8 cellular contexts compared by ENCODE assay signal in genomic region chr4:1870328-1870577, GRCh38. TPM values are rescaled to one million over a fixed set of nuclear protein-coding genes. Genes with fewer than 3 reads are reported as not detected.
DNase-seq lines count a peak whose midpoint lies in the region; ATAC-seq and TF ChIP-seq lines count a peak whose summit lies in the region.

No MANE protein-coding gene starts in this region.

- H3K27me3 ChIP-seq in right cardiac atrium (ENCODE audit: control insufficient read depth, insufficient read depth) (no peaks in the 10 kb centered on the region), uterus (peaks cover 0 to 9% of the 10 kb centered on the region in 2 donors)

- peak; percentile 81 for DNase-seq in G401 (ENCODE audit: low spot score)
- DNase-seq in NCI-H128 (lab: John Stamatoyannopoulos, UW; ENCODE audit: unreplicated experiment): peak; percentile 32
- peak; percentile 83 for DNase-seq in T follicular helper cell (ENCODE audit: low read depth)
- peak; percentile 63 for DNase-seq in amniotic epithelial cell (ENCODE audit: low read depth)
- DNase-seq in right cardiac atrium: peak; percentile 84 to 94 (median 93)
- DNase-seq in pulmonary artery endothelial cell (ENCODE audit: low read depth, low spot score): peak; percentile 17
- DNase-seq in uterus: peak; percentile 74 to 77

- no peak for TF ChIP-seq POLR2A in uterus (IDR thresholded peaks at IDR 0.05)

- H3K9me3 ChIP-seq in right cardiac atrium (ENCODE audit: control insufficient read depth, low read length): no peaks in the 10 kb centered on the region
- no peaks in the 10 kb centered on the region for H3K9me3 ChIP-seq in uterus

- H3K36me3 ChIP-seq in uterus: no peaks in the 10 kb centered on the region

- H3K27ac ChIP-seq in right cardiac atrium (ENCODE audit: low read length) (peak overlapping the region; percentile 80), uterus (peak overlapping the region; percentile 94 to 100)

- intact Hi-C loops in right cardiac atrium (cut with DNase I): no loop called here
- intact Hi-C loops in uterus (cut with DNase I; ENCODE audit: low total_unique reads): no loop called here

- under 1% methylated on average over 22 of the region's 22 CpGs for WGBS in right cardiac atrium

- in situ Hi-C loops in G401 (cut with HindIII; ENCODE audit: low sequenced_read_pairs): no loop called here

- peak overlapping the region; percentile 98 for H3K4me3 ChIP-seq in right cardiac atrium (ENCODE audit: low read length)
- H3K4me3 ChIP-seq in uterus: peak overlapping the region; percentile 45 to 97

- peak; percentile 37 for ATAC-seq in HG02623 (IDR thresholded peaks at IDR 0.05; ENCODE audit: unreplicated experiment)
- peak; percentile 85 to 86 for ATAC-seq in right cardiac atrium

- TF ChIP-seq CTCF in uterus (IDR thresholded peaks at IDR 0.05): no peak

- H3K4me1 ChIP-seq in right cardiac atrium (ENCODE audit: control insufficient read depth, insufficient read depth, low read length) (peaks cover 6% of the 10 kb centered on the region), uterus (no peaks in the 10 kb centered on the region)

RNA-seq across cellular contexts. Expression of gene NSD2, which starts 0.9 kb away (rescaled TPM):
- 44.4 and 86.9 TPM in 2 replicates for total RNA-seq in G401 (2014; rRNA removed; shearing (Covaris generic))
- 10 to 100 TPM; 44.4 to 52.0 (median 46.6) TPM for total RNA-seq in right cardiac atrium
- polyA plus RNA-seq in right cardiac atrium: 10.8 TPM
- 65.1 and 109 TPM in 2 replicates for total RNA-seq in pulmonary artery endothelial cell
- total RNA-seq in uterus: 10 to 100 TPM; 10.3 to 75.3 (median 49.0) TPM

RNA-seq across cellular contexts. Expression of gene LETM1, which starts 14.3 kb away (rescaled TPM):
- total RNA-seq in G401 (2014; rRNA removed; shearing (Covaris generic)): 67.5 and 83.2 TPM in 2 replicates
- total RNA-seq in right cardiac atrium (10 to 100 TPM; 36.2 to 41.7 (median 38.4) TPM), pulmonary artery endothelial cell (117 and 140 TPM in 2 replicates), uterus (10 to 100 TPM; 12.4 to 44.3 (median 31.3) TPM)
- polyA plus RNA-seq in right cardiac atrium: 19.3 TPM

Comparison
In these comparisons a context has a peak if more than half of its experiments do, and no peak if none do; other contexts are left out.
1. Peak in every context shown above with its lines: DNase-seq, ATAC-seq, H3K4me3 ChIP-seq and H3K27ac ChIP-seq.
2. DNase-seq: peak in every context shown above with its lines; median percentile 93 in right cardiac atrium; 83 in T follicular helper cell; 81 in G401; 76 in uterus; 63 in amniotic epithelial cell; 32 in NCI-H128; 17 in pulmonary artery endothelial cell.